Comparison of ENCODE assay signal across 25 cellular contexts in genomic region chr5:85453026-85453349, GRCh38.
DNase-seq lines count a peak whose midpoint lies in the region; ATAC-seq and TF ChIP-seq lines count a peak whose summit lies in the region.
"Had no signal": no experiment of that assay in that cellular context is flagged by ENCODE, and none has a peak within 500 bp of the region (broad histone marks: within the 10 kb centered on the region; RNA-seq: fewer than 3 reads in every experiment).

No MANE protein-coding gene starts in this region.

- no peaks in the 10 kb centered on the region for H3K27me3 ChIP-seq in hepatocyte
- peaks cover 2% of the 10 kb centered on the region for H3K27me3 ChIP-seq in ovary
- H3K27me3 ChIP-seq in GM23248 (replicated peaks; ENCODE audit: insufficient read depth) = no peaks in the 10 kb centered on the region
- H3K27me3 ChIP-seq: BLaER1, dorsolateral prefrontal cortex, neutrophil, uterus had no signal

- H2AFZ ChIP-seq in hepatocyte (no peak overlapping the region), GM23248 (no peak overlapping the region)
- H2AFZ ChIP-seq: PC-9 had no signal

- POLR2A ChIA-PET in naive thymus-derived CD8-positive, alpha-beta T cell (lab: Charles Lee) = no interaction called here

- H3K27ac ChIP-seq in hepatocyte (peak overlapping the region; percentile 22), ovary (no peak overlapping the region), GM23248 (no peak overlapping the region)
- H3K27ac ChIP-seq: BLaER1, dorsolateral prefrontal cortex, neutrophil, PC-9, uterus had no signal

- TF ChIP-seq CTCF in hepatocyte (IDR thresholded peaks at IDR 0.05; ENCODE audit: poor library complexity) (no peak), ovary (IDR thresholded peaks at IDR 0.05) (no peak)

- H3K9me2 ChIP-seq in hepatocyte (replicated peaks; ENCODE audit: insufficient read depth) (no peaks in the 10 kb centered on the region), GM23248 (ENCODE audit: insufficient read depth) (no peaks in the 10 kb centered on the region)

- intact Hi-C loops in ovary (cut with DNase I) = no loop called here

- no peaks in the 10 kb centered on the region for H3K36me3 Mint-ChIP-seq in naive thymus-derived CD8-positive, alpha-beta T cell
- H3K36me3 Mint-ChIP-seq: activated naive CD8-positive, alpha-beta T cell treated with anti-CD3 and anti-CD28 coated beads, Interleukin-2, amount 10 ng/mL, durations not matched to agents 7 days and 5 days; stimulated activated memory B cell treated with anti-CD40 and anti-IgM and Interleukin-4, amounts not matched to agents 10 μg/mL and 1 μg/mL and 100 μg/mL, for 72 hours had no signal

- no peak overlapping the region for H3K27ac Mint-ChIP-seq in naive thymus-derived CD8-positive, alpha-beta T cell
- H3K27ac Mint-ChIP-seq: activated CD4-positive, alpha-beta memory T cell treated with anti-CD3 and anti-CD28 coated beads, Interleukin-2, amount 10 ng/mL, durations not matched to agents 7 days and 5 days; activated naive CD8-positive, alpha-beta T cell treated with anti-CD3 and anti-CD28 coated beads, Interleukin-2, amount 10 ng/mL, durations not matched to agents 7 days and 5 days; stimulated activated memory B cell treated with anti-CD40 and anti-IgM and Interleukin-4, amounts not matched to agents 10 μg/mL and 1 μg/mL and 100 μg/mL, for 72 hours had no signal

- H3K4me3 Mint-ChIP-seq in naive thymus-derived CD8-positive, alpha-beta T cell = no peak overlapping the region
- H3K4me3 Mint-ChIP-seq: activated CD4-positive, alpha-beta memory T cell treated with anti-CD3 and anti-CD28 coated beads, Interleukin-2, amount 10 ng/mL, durations not matched to agents 7 days and 5 days; activated naive CD8-positive, alpha-beta T cell treated with anti-CD3 and anti-CD28 coated beads, Interleukin-2, amount 10 ng/mL, durations not matched to agents 7 days and 5 days; stimulated activated memory B cell treated with anti-CD40 and anti-IgM and Interleukin-4, amounts not matched to agents 10 μg/mL and 1 μg/mL and 100 μg/mL, for 72 hours had no signal

- no peaks in the 10 kb centered on the region for H3K79me2 ChIP-seq in hepatocyte
- no peaks in the 10 kb centered on the region for H3K79me2 ChIP-seq in GM23248 (ENCODE audit: insufficient read depth)

- no peak overlapping the region for H3K4me2 ChIP-seq in hepatocyte
- no peak overlapping the region for H3K4me2 ChIP-seq in GM23248 (ENCODE audit: unreplicated experiment)
- H3K4me2 ChIP-seq: BLaER1, PC-9 had no signal

- no peak overlapping the region for H3K9ac ChIP-seq in GM23248
- H3K9ac ChIP-seq: BLaER1 had no signal

- H3K4me1 ChIP-seq in hepatocyte (ENCODE audit: insufficient read depth) (no peaks in the 10 kb centered on the region), ovary (ENCODE audit: insufficient read depth) (no peaks in the 10 kb centered on the region), GM23248 (ENCODE audit: insufficient read depth) (no peaks in the 10 kb centered on the region)
- H3K4me1 ChIP-seq: BLaER1, uterus had no signal

- in situ Hi-C loops in GM23248 (cut with MboI) = no loop called here

- peaks cover 2 to 18% (median 6%) of the 10 kb centered on the region in 9 donors for H3K9me3 Mint-ChIP-seq in naive thymus-derived CD8-positive, alpha-beta T cell

- no peaks in the 10 kb centered on the region for H3K4me1 Mint-ChIP-seq in naive thymus-derived CD8-positive, alpha-beta T cell
- H3K4me1 Mint-ChIP-seq: activated CD4-positive, alpha-beta memory T cell treated with anti-CD3 and anti-CD28 coated beads, Interleukin-2, amount 10 ng/mL, durations not matched to agents 7 days and 5 days; activated naive CD8-positive, alpha-beta T cell treated with anti-CD3 and anti-CD28 coated beads, Interleukin-2, amount 10 ng/mL, durations not matched to agents 7 days and 5 days; stimulated activated memory B cell treated with anti-CD40 and anti-IgM and Interleukin-4, amounts not matched to agents 10 μg/mL and 1 μg/mL and 100 μg/mL, for 72 hours had no signal

- H3K36me3 ChIP-seq in hepatocyte (replicated peaks; ENCODE audit: insufficient read depth, low read depth) (no peaks in the 10 kb centered on the region), ovary (no peaks in the 10 kb centered on the region), GM23248 (ENCODE audit: low read depth) (no peaks in the 10 kb centered on the region)
- H3K36me3 ChIP-seq: BLaER1, neutrophil, uterus had no signal

- no peaks in the 10 kb centered on the region for H3K27me3 Mint-ChIP-seq in naive thymus-derived CD8-positive, alpha-beta T cell
- H3K27me3 Mint-ChIP-seq: activated CD4-positive, alpha-beta memory T cell treated with anti-CD3 and anti-CD28 coated beads, Interleukin-2, amount 10 ng/mL, durations not matched to agents 7 days and 5 days; activated naive CD8-positive, alpha-beta T cell treated with anti-CD3 and anti-CD28 coated beads, Interleukin-2, amount 10 ng/mL, durations not matched to agents 7 days and 5 days; stimulated activated memory B cell treated with anti-CD40 and anti-IgM and Interleukin-4, amounts not matched to agents 10 μg/mL and 1 μg/mL and 100 μg/mL, for 72 hours had no signal

- no peak overlapping the region for H3K4me3 ChIP-seq in hepatocyte
- H3K4me3 ChIP-seq in ovary = no peak overlapping the region
- H3K4me3 ChIP-seq in GM23248 = no peak overlapping the region
- H3K4me3 ChIP-seq: BLaER1, dorsolateral prefrontal cortex, PC-9, uterus had no signal

- peak; percentile 31 for ATAC-seq in HG02610 (IDR thresholded peaks at IDR 0.05; ENCODE audit: unreplicated experiment)
- no peak for ATAC-seq in naive thymus-derived CD8-positive, alpha-beta T cell
- ATAC-seq: stimulated activated memory B cell treated with anti-CD40 and anti-IgM and Interleukin-4, amounts not matched to agents 10 μg/mL and 1 μg/mL and 100 μg/mL, for 72 hours had no signal

- TF ChIP-seq EP300 in ovary (IDR thresholded peaks at IDR 0.05) = no peak

- H3F3A ChIP-seq in GM23248 (ENCODE audit: insufficient read depth) = no peaks in the 10 kb centered on the region

- DNase-seq in COLO829 (ENCODE audit: low spot score) = peak; percentile 17
- peak; percentile 80 for DNase-seq in OCI-M1 (lab: John Stamatoyannopoulos, UW)
- no peak for DNase-seq in hepatocyte (ENCODE audit: low spot score)
- no peak for DNase-seq in ovary
- DNase-seq in naive thymus-derived CD8-positive, alpha-beta T cell = no peak
- DNase-seq in stimulated activated CD4-positive, alpha-beta T cell treated with anti-CD3 and anti-CD28 coated beads, Interleukin-1b, Interleukin-23, amount 100 ng/mL, for 48 hours = no peak
- DNase-seq in GM23248 = no peak
- DNase-seq: ACHN; activated CD4-positive, alpha-beta memory T cell treated with anti-CD3 and anti-CD28 coated beads, Interleukin-2, amount 10 ng/mL, durations not matched to agents 7 days and 5 days; activated effector memory CD4-positive, alpha-beta T cell treated with Interleukin-2 at 50 U/mL for 16 hours; activated naive CD8-positive, alpha-beta T cell treated with anti-CD3 and anti-CD28 coated beads, Interleukin-2, amount 10 ng/mL, durations not matched to agents 7 days and 5 days; dorsolateral prefrontal cortex; Kasumi-1; NCI-H1417 treated with DMSO at 0.1 percent for 48 hours; NCI-H2081 treated with DMSO at 0.1 percent for 48 hours; NCI-H345; SHP77; stimulated activated CD4-positive, alpha-beta T cell treated with anti-CD3 and anti-CD28 coated beads, Interleukin-2, amount 100 ng/mL, for 48 hours; SW 1271; uterus had no signal

- H3K9me3 ChIP-seq in hepatocyte (ENCODE audit: low read depth) (no peaks in the 10 kb centered on the region), ovary (no peaks in the 10 kb centered on the region), GM23248 (ENCODE audit: low read depth) (no peaks in the 10 kb centered on the region)
- H3K9me3 ChIP-seq: BLaER1, neutrophil, uterus had no signal

- no peak for TF ChIP-seq POLR2A in ovary (IDR thresholded peaks at IDR 0.05)

- H4K20me1 ChIP-seq in hepatocyte (ENCODE audit: insufficient read depth, poor library complexity, severe bottlenecking) = no peaks in the 10 kb centered on the region
- no peaks in the 10 kb centered on the region for H4K20me1 ChIP-seq in GM23248 (ENCODE audit: insufficient read depth)
- H4K20me1 ChIP-seq: BLaER1 had no signal

Comparison
In these comparisons a context has a peak if more than half of its experiments do, and no peak if none do; other contexts are left out.
1. DNase-seq: peak in COLO829 (single experiment) and OCI-M1 (single experiment); none in hepatocyte (single experiment), ovary (0 of 5), naive thymus-derived CD8-positive, alpha-beta T cell (0 of 10), stimulated activated CD4-positive, alpha-beta T cell treated with anti-CD3 and anti-CD28 coated beads, Interleukin-1b, Interleukin-23, amount 100 ng/mL, for 48 hours (single experiment) and GM23248 (single experiment).